12 cellular contexts compared by ENCODE assay signal in the genomic region with DNA sequence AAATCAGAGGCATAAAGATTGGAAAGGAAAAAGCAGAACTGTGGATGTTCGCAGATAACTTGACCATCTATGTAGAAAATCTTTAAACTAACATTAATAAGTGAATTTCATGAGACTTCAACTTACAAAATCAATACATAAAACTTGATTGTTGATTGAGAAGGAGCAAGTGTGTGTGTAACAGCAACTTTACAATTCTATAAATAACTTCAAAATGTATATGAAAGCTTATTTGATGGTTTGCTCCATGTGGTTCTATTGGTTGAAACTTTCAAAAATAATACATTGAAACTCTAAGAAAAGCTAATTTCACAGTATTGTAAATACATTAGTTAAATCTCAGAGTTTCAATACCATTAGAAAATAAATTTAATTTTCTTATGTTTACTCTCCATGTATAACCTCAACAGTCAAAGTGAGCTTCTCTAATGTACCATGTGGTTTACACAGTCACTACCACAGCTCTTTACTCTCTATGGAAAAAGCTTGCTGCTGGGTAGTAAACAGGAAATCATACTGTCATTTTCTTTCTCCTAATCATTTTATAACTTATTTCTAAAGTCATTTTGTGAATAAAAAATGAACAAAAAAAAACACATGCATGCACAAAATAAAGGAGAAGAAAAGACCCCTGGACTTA. TPM values are rescaled to one million over a fixed set of nuclear protein-coding genes. Genes with fewer than 3 reads are reported as not detected.
DNase-seq lines count a peak whose midpoint lies in the region; ATAC-seq lines count a peak whose summit lies in the region.
"Had no signal": no experiment of that assay in that cellular context is flagged by ENCODE, and none has a peak within 500 bp of the region (broad histone marks: within the 10 kb centered on the region; RNA-seq: fewer than 3 reads in every experiment).

No MANE protein-coding gene starts in this region.

- H3K9ac ChIP-seq in trophoblast cell (ENCODE audit: low read length): no peak overlapping the region

- H2AFZ ChIP-seq in trophoblast cell (ENCODE audit: insufficient read depth, low read length, poor library complexity): no peak overlapping the region

- H2BK120ac ChIP-seq in trophoblast cell (ENCODE audit: insufficient read depth, low read length, poor library complexity): no peak overlapping the region

- H3K36me3 Mint-ChIP-seq in activated T-cell treated with anti-CD3 and anti-CD28 coated beads, Interleukin-2, amount 50 U/mL, for 72 hours (ENCODE audit: insufficient read depth in 2 of 2): peaks cover 12 to 29% of the 10 kb centered on the region in 2 donors
- H3K36me3 Mint-ChIP-seq in activated CD4-positive, alpha-beta memory T cell treated with anti-CD3 and anti-CD28 coated beads for 36 hours: peaks cover 26% of the 10 kb centered on the region

- no peak overlapping the region for H3K18ac ChIP-seq in trophoblast cell (ENCODE audit: low read length)

- intact Hi-C loops in activated CD4-positive, alpha-beta memory T cell treated with anti-CD3 and anti-CD28 coated beads for 36 hours (cut with micrococcal nuclease): loop anchor here (1.0 kb wide), 3 partner anchors 10 to 242 kb away; no protein-coding TSS in a partner anchor

- H3K27me3 Mint-ChIP-seq in activated T-cell treated with anti-CD3 and anti-CD28 coated beads, Interleukin-2, amount 50 U/mL, for 72 hours (ENCODE audit: low read depth): no peaks in the 10 kb centered on the region
- no peaks in the 10 kb centered on the region for H3K27me3 Mint-ChIP-seq in activated CD4-positive, alpha-beta memory T cell treated with anti-CD3 and anti-CD28 coated beads for 36 hours
- H3K27me3 Mint-ChIP-seq: brain had no signal

- POLR2A ChIA-PET in activated CD4-positive, alpha-beta memory T cell treated with anti-CD3 and anti-CD28 coated beads for 36 hours (lab: Charles Lee): interaction anchor here (0.7 to 2.0 kb wide), 2 partner anchors 11 to 210 kb away, joined by 3 to 17 read pairs; no protein-coding TSS in a partner anchor

- no CpG with 5 or more reads among the region's 1 CpG for WGBS in trophoblast cell (ENCODE audit: extremely low coverage, insufficient coverage, insufficient read length)

- peak; percentile 99 for ATAC-seq in activated T-cell treated with anti-CD3 and anti-CD28 coated beads, Interleukin-2, amount 50 U/mL, for 72 hours (replicated peaks in 1 of 2)
- ATAC-seq in HG02938 (IDR thresholded peaks at IDR 0.05; ENCODE audit: unreplicated experiment): peak; percentile 64
- ATAC-seq in stimulated activated naive CD8-positive, alpha-beta T cell treated with anti-CD3 and anti-CD28 coated beads, Interleukin-15, Interleukin-2, amounts not matched to agents 100 U/mL and 50 U/mL, for 24 hours: peak; percentile 94
- ATAC-seq: left lung had no signal

- no peak overlapping the region for H3K4me3 ChIP-seq in trophoblast cell (ENCODE audit: low read depth, low read length)
- H3K4me3 ChIP-seq: left lung had no signal

- no peak overlapping the region for H3K4ac ChIP-seq in trophoblast cell (ENCODE audit: low read depth, low read length)

- no peak overlapping the region for H2BK12ac ChIP-seq in trophoblast cell (ENCODE audit: low read length)

- no peak overlapping the region for H3K23ac ChIP-seq in trophoblast cell (ENCODE audit: low read length)

- H4K91ac ChIP-seq in trophoblast cell (ENCODE audit: low read depth, low read length): no peak overlapping the region

- H2AK5ac ChIP-seq in trophoblast cell (ENCODE audit: low read length): no peak overlapping the region

- H3K27me3 ChIP-seq in trophoblast cell (ENCODE audit: insufficient read depth, low read length): no peaks in the 10 kb centered on the region
- H3K27me3 ChIP-seq: left lung had no signal

- H3K4me1 Mint-ChIP-seq in activated T-cell treated with anti-CD3 and anti-CD28 coated beads, Interleukin-2, amount 50 U/mL, for 72 hours (ENCODE audit: low read depth): peaks cover 41% of the 10 kb centered on the region
- H3K4me1 Mint-ChIP-seq in activated CD4-positive, alpha-beta memory T cell treated with anti-CD3 and anti-CD28 coated beads for 36 hours (ENCODE audit: low read depth): peaks cover 39% of the 10 kb centered on the region

- no peak overlapping the region for H2BK5ac ChIP-seq in trophoblast cell (ENCODE audit: low read depth, low read length, poor library complexity)

- no peaks in the 10 kb centered on the region for H3K9me3 ChIP-seq in trophoblast cell (ENCODE audit: insufficient read depth, low read depth, low read length)

- DNase-seq in activated T-cell treated with anti-CD3 and anti-CD28 coated beads, Interleukin-2, amount 50 U/mL, for 72 hours: peak in 1 of 2 donors; percentile 5
- DNase-seq in activated T-cell treated with anti-CD3 and anti-CD28 coated beads, Interleukin-2, amount 50 U/mL, for 48 hours: no peak
- DNase-seq in activated CD4-positive, alpha-beta memory T cell treated with anti-CD3 and anti-CD28 coated beads for 36 hours: no peak
- no peak for DNase-seq in stimulated activated naive CD8-positive, alpha-beta T cell treated with anti-CD3 and anti-CD28 coated beads, Interleukin-15, Interleukin-2, amounts not matched to agents 100 U/mL and 50 U/mL, for 24 hours
- DNase-seq in H4 (ENCODE audit: low spot score) (no peak), NCI-H526 (lab: John Stamatoyannopoulos, UW) (no peak), trophoblast cell (no peak)
- DNase-seq: activated CD4-positive, alpha-beta T cell treated with anti-CD3 and anti-CD28 coated beads for 4 hours; left lung; Right ventricle myocardium superior had no signal

- H4K8ac ChIP-seq in trophoblast cell (ENCODE audit: low read depth, low read length): no peak overlapping the region

- H3K4me1 ChIP-seq in trophoblast cell (ENCODE audit: control insufficient read depth in 1 of 2, insufficient read depth in 2 of 2, low read length in 2 of 2): peaks cover 0 to 2% of the 10 kb centered on the region in 2 experiments

- no peaks in the 10 kb centered on the region for H3K36me3 ChIP-seq in trophoblast cell (ENCODE audit: control insufficient read depth in 1 of 2, insufficient read depth in 2 of 2, low read length in 2 of 2)
- H3K36me3 ChIP-seq: left lung had no signal

- H3K27ac ChIP-seq in trophoblast cell (ENCODE audit: low read depth, low read length): no peak overlapping the region
- H3K27ac ChIP-seq: left lung had no signal

- no peaks in the 10 kb centered on the region for H3K79me2 ChIP-seq in trophoblast cell (ENCODE audit: control insufficient read depth, insufficient read depth, low read length, poor library complexity)

- H3K9me3 Mint-ChIP-seq in activated T-cell treated with anti-CD3 and anti-CD28 coated beads, Interleukin-2, amount 50 U/mL, for 72 hours: peaks cover 4 to 8% of the 10 kb centered on the region in 2 donors
- peaks cover 25% of the 10 kb centered on the region for H3K9me3 Mint-ChIP-seq in activated CD4-positive, alpha-beta memory T cell treated with anti-CD3 and anti-CD28 coated beads for 36 hours

- peak overlapping the region; percentile 57 for H3K27ac Mint-ChIP-seq in activated T-cell treated with anti-CD3 and anti-CD28 coated beads, Interleukin-2, amount 50 U/mL, for 72 hours
- H3K27ac Mint-ChIP-seq in activated CD4-positive, alpha-beta memory T cell treated with anti-CD3 and anti-CD28 coated beads for 36 hours: peak overlapping the region; percentile 2
- H3K27ac Mint-ChIP-seq: brain had no signal

- CTCF ChIA-PET in activated CD4-positive, alpha-beta memory T cell treated with anti-CD3 and anti-CD28 coated beads for 36 hours (lab: Charles Lee): interaction anchor here (1.2 kb wide), 2 partner anchors 11 to 32 kb away, joined by 4 to 5 read pairs; no protein-coding TSS in a partner anchor

- no peak overlapping the region for H3K14ac ChIP-seq in trophoblast cell (ENCODE audit: low read length)

- peak overlapping the region; percentile 3 to 47 for H3K4me3 Mint-ChIP-seq in activated T-cell treated with anti-CD3 and anti-CD28 coated beads, Interleukin-2, amount 50 U/mL, for 72 hours
- H3K4me3 Mint-ChIP-seq in activated CD4-positive, alpha-beta memory T cell treated with anti-CD3 and anti-CD28 coated beads for 36 hours: no peak overlapping the region
- H3K4me3 Mint-ChIP-seq: brain had no signal

- H3K79me1 ChIP-seq in trophoblast cell (ENCODE audit: low read length): peaks cover 1% of the 10 kb centered on the region

- no peak overlapping the region for H3K4me2 ChIP-seq in trophoblast cell (ENCODE audit: low read length)

- no peak overlapping the region for H4K12ac ChIP-seq in trophoblast cell (ENCODE audit: low read depth, low read length)

RNA-seq across cellular contexts. Expression of a gene that starts 12.0 kb away (rescaled TPM):
- total RNA-seq in activated T-cell treated with anti-CD3 and anti-CD28 coated beads, Interleukin-2, amount 50 U/mL, for 72 hours: 10 to 100 TPM; 32.6 to 46.7 TPM
- 10 to 100 TPM; 33.3 to 34.7 TPM for total RNA-seq in activated CD4-positive, alpha-beta memory T cell treated with anti-CD3 and anti-CD28 coated beads for 36 hours
- total RNA-seq in H4 (2014; rRNA removed; shearing (Covaris generic)): 10.9 and 11.8 TPM in 2 replicates
- 29.4 and 32.2 TPM in 2 replicates for polyA plus RNA-seq in trophoblast cell (2013)
